In the genomic region with DNA sequence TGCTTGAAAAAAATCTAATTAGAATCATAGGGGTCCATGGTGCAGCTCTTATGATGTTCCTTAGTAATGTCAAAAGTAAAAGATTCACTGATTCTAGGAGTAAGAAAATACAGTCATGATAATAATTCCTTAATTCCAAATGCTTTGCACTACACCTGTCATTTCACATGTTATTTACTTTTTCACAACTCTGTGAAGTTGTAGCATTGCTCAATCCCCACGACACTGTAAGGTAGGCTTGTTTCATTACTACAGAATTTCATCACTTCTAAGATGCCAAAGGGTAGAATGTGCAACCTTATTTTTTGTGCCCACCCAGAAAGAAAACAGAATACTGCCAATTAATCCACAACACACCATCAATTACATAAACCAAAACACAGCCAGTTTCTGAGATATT, we compare ENCODE assay signal across 31 cellular contexts. TPM values are rescaled to one million over a fixed set of nuclear protein-coding genes. Genes with fewer than 3 reads are reported as not detected.
"Had no signal": no experiment of that assay in that cellular context is flagged by ENCODE, and none has a peak within 500 bp of the region (broad histone marks: within the 10 kb centered on the region; RNA-seq: fewer than 3 reads in every experiment).

No MANE protein-coding gene starts in this region.

- H3K36me3 ChIP-seq: heart right ventricle, lower lobe of right lung, neural progenitor cell, neutrophil, right atrium auricular region, suprapubic skin, thoracic aorta, tibial artery, uterus had no signal

- H3K4me1 Mint-ChIP-seq: naive B cell; natural killer cell; stimulated activated effector memory CD8-positive, alpha-beta T cell treated with anti-CD3 and anti-CD28 coated beads, Interleukin-12 subunit alpha, Interleukin-12 subunit beta, amount 100 ng/mL, for 72 hours had no signal

- ATAC-seq: heart right ventricle; left ventricle myocardium superior; lower lobe of right lung; natural killer cell; psoas muscle; sciatic nerve; stimulated activated effector memory CD8-positive, alpha-beta T cell treated with anti-CD3 and anti-CD28 coated beads, Interleukin-12 subunit alpha, Interleukin-12 subunit beta, amount 100 ng/mL, for 72 hours had no signal

- H3K27me3 ChIP-seq: heart right ventricle, hepatocyte, neural progenitor cell, right atrium auricular region, suprapubic skin, tibial artery, uterus had no signal

- H3K4me2 ChIP-seq: hepatocyte, neural progenitor cell had no signal

- H3K9me3 ChIP-seq: heart right ventricle, lower lobe of right lung, neutrophil, psoas muscle, right atrium auricular region, suprapubic skin, thoracic aorta, tibial artery, uterus had no signal

- H3K9ac ChIP-seq: neural progenitor cell, parathyroid adenoma had no signal

- DNase-seq: heart right ventricle; islet precursor cell; left ventricle myocardium superior; lower lobe of right lung; mesendoderm; naive B cell; natural killer cell; nephron progenitor cell; occipital lobe; psoas muscle; stimulated activated CD4-positive, alpha-beta T cell treated with anti-CD3 and anti-CD28 coated beads, Interleukin-12 subunit alpha, Interleukin-12 subunit beta, amount 100 ng/mL, for 4 hours; stimulated activated CD4-positive, alpha-beta T cell treated with anti-CD3 and anti-CD28 coated beads, Interleukin-15, amount 100 ng/mL, for 24 hours; stimulated activated CD4-positive, alpha-beta T cell treated with anti-CD3 and anti-CD28 coated beads, Interleukin-2, amount 100 ng/mL, for 24 hours; stimulated activated CD4-positive, alpha-beta T cell treated with anti-CD3 and anti-CD28 coated beads, Interleukin-4, amount 100 ng/mL, for 24 hours; stimulated activated naive CD4-positive, alpha-beta T cell; tibial artery; trophoblast cell; uterus had no signal

- H3K27ac Mint-ChIP-seq: mesothelial cell of epicardium; naive B cell; natural killer cell; nephron progenitor cell; neural progenitor cell; stimulated activated effector memory CD8-positive, alpha-beta T cell treated with anti-CD3 and anti-CD28 coated beads, Interleukin-12 subunit alpha, Interleukin-12 subunit beta, amount 100 ng/mL, for 72 hours; stimulated activated naive CD8-positive, alpha-beta T cell treated with anti-CD3 and anti-CD28 coated beads, Interleukin-15, Interleukin-2, amounts not matched to agents 100 ng/mL and 50 ng/mL, for 24 hours had no signal

- H3K4me3 Mint-ChIP-seq: mesothelial cell of epicardium; naive B cell; natural killer cell; nephron progenitor cell; neural progenitor cell; stimulated activated effector memory CD8-positive, alpha-beta T cell treated with anti-CD3 and anti-CD28 coated beads, Interleukin-12 subunit alpha, Interleukin-12 subunit beta, amount 100 ng/mL, for 72 hours; stimulated activated naive CD8-positive, alpha-beta T cell treated with anti-CD3 and anti-CD28 coated beads, Interleukin-15, Interleukin-2, amounts not matched to agents 100 ng/mL and 50 ng/mL, for 24 hours had no signal

- H3K27ac ChIP-seq: heart right ventricle, hepatocyte, lower lobe of right lung, neural progenitor cell, neutrophil, parathyroid adenoma, psoas muscle, right atrium auricular region, skin epidermis, suprapubic skin, thoracic aorta, tibial artery, uterus had no signal

- H2AFZ ChIP-seq: hepatocyte, neural progenitor cell, parathyroid adenoma had no signal

- H3K9me3 Mint-ChIP-seq: mesothelial cell of epicardium; nephron progenitor cell; neural progenitor cell; stimulated activated effector memory CD8-positive, alpha-beta T cell treated with anti-CD3 and anti-CD28 coated beads, Interleukin-12 subunit alpha, Interleukin-12 subunit beta, amount 100 ng/mL, for 72 hours had no signal

- H3K79me2 ChIP-seq: hepatocyte, parathyroid adenoma had no signal

- H3K36me3 Mint-ChIP-seq: mesothelial cell of epicardium; naive B cell; natural killer cell; neural progenitor cell; stimulated activated effector memory CD8-positive, alpha-beta T cell treated with anti-CD3 and anti-CD28 coated beads, Interleukin-12 subunit alpha, Interleukin-12 subunit beta, amount 100 ng/mL, for 72 hours had no signal

- H3K4me3 ChIP-seq: heart right ventricle, hepatocyte, lower lobe of right lung, neural progenitor cell, psoas muscle, right atrium auricular region, skin epidermis, suprapubic skin, thoracic aorta, tibial artery, uterus had no signal

- H3K4me1 ChIP-seq: parathyroid adenoma, psoas muscle, suprapubic skin, uterus had no signal

RNA-seq across cellular contexts. Expression of a gene that starts 46.1 kb away (rescaled TPM):
- total RNA-seq: mononuclear cell, natural killer cell had no signal
